Comparison of ENCODE assay signal across 8 cellular contexts in genomic region chr19:18895038-18895827, GRCh38. TPM values are rescaled to one million over a fixed set of nuclear protein-coding genes. Genes with fewer than 3 reads are reported as not detected.
DNase-seq lines count a peak whose midpoint lies in the region.

No MANE protein-coding gene starts in this region.

- peaks cover 4% of the 10 kb centered on the region for H3K4me1 ChIP-seq in thymus (ENCODE audit: control insufficient read depth, insufficient read depth, low read length)

- no peak for DNase-seq in activated T-cell treated with anti-CD3 and anti-CD28 coated beads, Interleukin-2, amount 50 U/mL, for 24 hours
- DNase-seq in activated T-cell treated with anti-CD3 and anti-CD28 coated beads for 4 hours = no peak
- DNase-seq in NCI-H82 treated with DMSO at 0.1 percent for 48 hours (lab: John Stamatoyannopoulos, UW; ENCODE audit: unreplicated experiment) = peak; percentile 66
- peak in 55 of 61 donors; percentile 32 to 95 (median 88) for DNase-seq in caudate nucleus (lab: John Stamatoyannopoulos, UW)
- no peak for DNase-seq in foreskin melanocyte
- DNase-seq in T1000 (lab: John Stamatoyannopoulos, UW) = no peak

- H3K4me3 ChIP-seq in thymus (ENCODE audit: low read length) = peak overlapping the region; percentile 49

- H3K36me3 ChIP-seq in thymus (ENCODE audit: control insufficient read depth, insufficient read depth) = peaks cover 19% of the 10 kb centered on the region

- WGBS in thymus = 2% methylated on average over 73 of the region's 73 CpGs

- H3K36me3 Mint-ChIP-seq in activated T-cell treated with anti-CD3 and anti-CD28 coated beads, Interleukin-2, amount 50 U/mL, for 24 hours (ENCODE audit: low read depth) = peaks cover 16% of the 10 kb centered on the region

- no peak overlapping the region for H3K27ac Mint-ChIP-seq in activated T-cell treated with anti-CD3 and anti-CD28 coated beads, Interleukin-2, amount 50 U/mL, for 24 hours

- H3K27me3 ChIP-seq in layer of hippocampus (ENCODE audit: control insufficient read depth, insufficient read depth, low read length) = peaks cover 3% of the 10 kb centered on the region
- peaks cover 38% of the 10 kb centered on the region for H3K27me3 ChIP-seq in thymus (ENCODE audit: control insufficient read depth, insufficient read depth)

- H3K9me3 Mint-ChIP-seq in activated T-cell treated with anti-CD3 and anti-CD28 coated beads, Interleukin-2, amount 50 U/mL, for 24 hours = no peaks in the 10 kb centered on the region

- peak overlapping the region; percentile 99 for H3K27ac ChIP-seq in caudate nucleus (ENCODE audit: low read depth, low read length)
- peak overlapping the region; percentile 99 for H3K27ac ChIP-seq in layer of hippocampus (ENCODE audit: low read depth, low read length)
- H3K27ac ChIP-seq in thymus (ENCODE audit: low read depth) = no peak overlapping the region

- H3K4me3 Mint-ChIP-seq in activated T-cell treated with anti-CD3 and anti-CD28 coated beads, Interleukin-2, amount 50 U/mL, for 24 hours = peak overlapping the region; percentile 67

- peaks cover 6% of the 10 kb centered on the region for H3K4me1 Mint-ChIP-seq in activated T-cell treated with anti-CD3 and anti-CD28 coated beads, Interleukin-2, amount 50 U/mL, for 24 hours (ENCODE audit: low read depth)

- H3K9me3 ChIP-seq in thymus (ENCODE audit: control insufficient read depth) = no peaks in the 10 kb centered on the region

- H3K27me3 Mint-ChIP-seq in activated T-cell treated with anti-CD3 and anti-CD28 coated beads, Interleukin-2, amount 50 U/mL, for 24 hours = peaks cover 33% of the 10 kb centered on the region

RNA-seq across cellular contexts. Expression of gene CERS1, which starts 0.7 kb away (rescaled TPM):
- polyA plus RNA-seq in thymus = 0.41 TPM

RNA-seq across cellular contexts. Expression of gene COPE, which starts 24.0 kb away (rescaled TPM):
- polyA plus RNA-seq in thymus = 180 TPM

RNA-seq across cellular contexts. Expression of gene DDX49, which starts 24.3 kb away (rescaled TPM):
- 42.8 TPM for polyA plus RNA-seq in thymus

RNA-seq across cellular contexts. Expression of gene HOMER3, which starts 45.8 kb away (rescaled TPM):
- 34.0 TPM for polyA plus RNA-seq in thymus

Comparison
In these comparisons a context has a peak if more than half of its experiments do, and no peak if none do; other contexts are left out.
1. DNase-seq: peak in NCI-H82 treated with DMSO at 0.1 percent for 48 hours (single experiment) and caudate nucleus (55 of 61); none in activated T-cell treated with anti-CD3 and anti-CD28 coated beads, Interleukin-2, amount 50 U/mL, for 24 hours (single experiment), activated T-cell treated with anti-CD3 and anti-CD28 coated beads for 4 hours (single experiment), foreskin melanocyte (single experiment) and T1000 (single experiment).